Comparison of ENCODE assay signal across 8 cellular contexts in the genomic region with DNA sequence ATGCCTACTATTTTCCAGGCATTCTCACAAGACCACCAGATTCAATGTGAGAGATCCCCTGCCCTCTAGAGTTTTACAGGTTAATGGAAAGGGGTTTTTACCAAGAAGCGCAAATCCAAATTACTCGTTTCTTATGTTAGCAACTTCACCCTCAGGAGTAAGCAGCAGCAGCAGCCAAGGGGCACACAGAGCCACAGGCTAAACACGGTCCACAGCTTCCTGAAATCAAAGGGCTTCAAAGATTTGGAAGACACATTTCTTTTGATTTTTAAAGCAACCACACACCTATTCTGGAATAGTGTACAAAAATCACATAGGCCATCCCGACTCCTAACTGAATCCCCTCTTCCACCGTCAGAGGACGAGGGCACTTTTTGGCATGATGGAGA.
A peak's percentile ranks its signal among the peaks of the same experiment; 100 is the strongest.
DNase-seq lines count a peak whose midpoint lies in the region; ATAC-seq and TF ChIP-seq lines count a peak whose summit lies in the region.

No MANE protein-coding gene starts in this region.

- CTCF ChIA-PET in AG04449 (lab: Yijun Ruan, JAX): interaction anchor here (1.2 to 4.3 kb wide), 6 partner anchors 10 to 138 kb away, joined by 3 to 30 read pairs (median 4); no protein-coding TSS in a partner anchor

- H3K36me3 Mint-ChIP-seq in IgD-negative memory B cell: peaks cover 7% of the 10 kb centered on the region
- H3K36me3 Mint-ChIP-seq in nephron (ENCODE audit: low read depth): no peaks in the 10 kb centered on the region

- H3K4me3 Mint-ChIP-seq in IgD-negative memory B cell: peak overlapping the region; percentile 79 to 97 (median 92)
- H3K4me3 Mint-ChIP-seq in nephron: peak overlapping the region in 2 of 3 experiments; percentile 26 to 78

- POLR2A ChIA-PET in AG04449 (lab: Yijun Ruan, JAX): interaction anchor here (0.6 to 5.6 kb wide), 6 partner anchors 9 to 137 kb away, joined by 3 to 28 read pairs (median 6); no protein-coding TSS in a partner anchor

- peak overlapping the region; percentile 40 for H3K4me3 ChIP-seq in AG04449 (ENCODE audit: low read depth, low read length)

- H3K27me3 Mint-ChIP-seq in IgD-negative memory B cell: no peaks in the 10 kb centered on the region
- peaks cover 4% of the 10 kb centered on the region for H3K27me3 Mint-ChIP-seq in nephron (ENCODE audit: low read depth)

- H3K27ac Mint-ChIP-seq in IgD-negative memory B cell (peak overlapping the region; percentile 93 to 99 (median 98)), nephron (peak overlapping the region; percentile 93 to 99 (median 99))

- no peaks in the 10 kb centered on the region for H3K9me3 Mint-ChIP-seq in IgD-negative memory B cell
- no peaks in the 10 kb centered on the region for H3K9me3 Mint-ChIP-seq in nephron

- peaks cover 40 to 59% (median 45%) of the 10 kb centered on the region in 3 donors for H3K4me1 Mint-ChIP-seq in IgD-negative memory B cell
- peaks cover 45% of the 10 kb centered on the region for H3K4me1 Mint-ChIP-seq in nephron

- no peak for ATAC-seq in GM21619 (IDR thresholded peaks at IDR 0.05; ENCODE audit: unreplicated experiment)

- in situ Hi-C loops in G401 (cut with HindIII; ENCODE audit: low sequenced_read_pairs): no loop called here

- DNase-seq in AG04449 (ENCODE audit: low read depth, low spot score): no peak
- DNase-seq in caudate nucleus (lab: John Stamatoyannopoulos, UW): no peak
- no peak for DNase-seq in COLO668 (lab: John Stamatoyannopoulos, UW; ENCODE audit: unreplicated experiment)
- no peak for DNase-seq in NCI-H510A (lab: John Stamatoyannopoulos, UW)
- no peak for DNase-seq in G401 (ENCODE audit: low spot score)

- H3K27ac ChIP-seq in caudate nucleus (ENCODE audit: low read depth, low read length): peak overlapping the region; percentile 21

- TF ChIP-seq CTCF in AG04449 (IDR thresholded peaks at IDR 0.05; ENCODE audit: insufficient read depth, low read length, missing control alignments) (no peak), nephron (IDR thresholded peaks at IDR 0.05; ENCODE audit: unreplicated experiment in 3 of 3) (no peak)
